ENCODE assay signal across 8 cellular contexts in the genomic region with DNA sequence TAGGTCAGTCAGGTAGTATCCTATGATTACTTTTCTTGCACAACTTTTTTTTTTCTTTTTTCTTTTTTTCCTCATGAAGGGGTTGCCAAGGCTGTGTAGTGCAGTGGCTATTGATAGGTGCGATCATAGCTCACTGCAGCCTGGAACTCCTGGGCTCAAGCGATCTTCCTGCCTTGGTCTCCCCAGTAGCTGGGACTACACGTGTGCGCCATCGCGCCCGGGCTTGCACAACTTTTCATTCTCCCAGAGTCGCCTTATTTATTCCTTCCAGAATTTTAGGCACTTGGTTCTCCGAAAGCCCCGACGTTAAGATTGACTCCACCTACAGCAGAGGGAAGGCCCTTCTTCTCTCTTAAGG. TPM values are rescaled to one million over a fixed set of nuclear protein-coding genes. Genes with fewer than 3 reads are reported as not detected.
DNase-seq lines count a peak whose midpoint lies in the region; ATAC-seq, FAIRE-seq and TF ChIP-seq lines count a peak whose summit lies in the region.

No MANE protein-coding gene starts in this region.

- H3K4me3 ChIP-seq in PC-3 (ENCODE audit: low read length) (peak overlapping the region; percentile 84), endothelial cell of umbilical vein (replicated peaks in 1 of 3; ENCODE audit: insufficient read depth in 1 of 3, low read depth in 1 of 3, low read length in 3 of 3) (peak overlapping the region in 2 of 3 experiments; percentile 75 to 82), neuron (ENCODE audit: low read length) (peak overlapping the region; percentile 75)

- intact Hi-C loops in PC-3 (cut with micrococcal nuclease) (loop anchor here (10.0 kb wide), 1 partner anchor 118 kb away; a partner anchor contains a TSS), endothelial cell of umbilical vein (cut with micrococcal nuclease) (loop anchor here (2.0 to 10.0 kb wide), 4 partner anchors 38 to 208 kb away; a partner anchor contains a TSS)

- H3K4me2 ChIP-seq in PC-3 (ENCODE audit: low read length) (peak overlapping the region; percentile 86), endothelial cell of umbilical vein (ENCODE audit: insufficient read depth, low read length) (peak overlapping the region; percentile 74)

- no peaks in the 10 kb centered on the region for H3F3A ChIP-seq in PC-3 (ENCODE audit: low read length, unreplicated experiment)

- H4K20me1 ChIP-seq in PC-3 (ENCODE audit: low read length) = no peaks in the 10 kb centered on the region
- no peaks in the 10 kb centered on the region for H4K20me1 ChIP-seq in endothelial cell of umbilical vein (replicated peaks; ENCODE audit: control insufficient read depth, extremely low read depth, insufficient read depth, low read length)

- H3K36me3 ChIP-seq in PC-3 (ENCODE audit: low read depth, low read length) = peaks cover 28% of the 10 kb centered on the region
- H3K36me3 ChIP-seq in endothelial cell of umbilical vein (ENCODE audit: control insufficient read depth in 2 of 2, extremely low read depth in 1 of 2, insufficient read depth in 2 of 2, low read length in 2 of 2) = no peaks in the 10 kb centered on the region
- peaks cover 17% of the 10 kb centered on the region for H3K36me3 ChIP-seq in neuron (ENCODE audit: insufficient read depth, low read length)

- TF ChIP-seq CTCF in C4-2B (conservative IDR thresholded peaks at IDR 0.05) = no peak
- no peak for TF ChIP-seq CTCF in PC-3 (conservative IDR thresholded peaks at IDR 0.05; ENCODE audit: low read depth, low read length)
- no peak for TF ChIP-seq CTCF in endothelial cell of umbilical vein (IDR thresholded peaks at IDR 0.05; ENCODE audit: extremely low read depth in 1 of 2, insufficient read depth in 1 of 2, low read depth in 1 of 2, low read length in 2 of 2)

- H3K9me2 ChIP-seq in PC-3 (replicated peaks; ENCODE audit: low read length) = no peaks in the 10 kb centered on the region

- peaks cover 13% of the 10 kb centered on the region for H3K79me2 ChIP-seq in PC-3 (ENCODE audit: low read length)
- peaks cover 3% of the 10 kb centered on the region for H3K79me2 ChIP-seq in endothelial cell of umbilical vein (ENCODE audit: control insufficient read depth, insufficient read depth, low read length)

- ATAC-seq in PC-3 (no peak), GM19395 (IDR thresholded peaks at IDR 0.05; ENCODE audit: unreplicated experiment) (no peak)

- no peaks in the 10 kb centered on the region for H3K9me1 ChIP-seq in endothelial cell of umbilical vein (replicated peaks; ENCODE audit: control insufficient read depth, extremely low read depth, insufficient read depth, low read length)

- dilution Hi-C loops in endothelial cell of umbilical vein (cut with MboI; ENCODE audit: extremely low pct_ligation_motif_present, low sequenced_read_pairs) = no loop called here

- BruUV-seq in PC-3 (replicated peaks; lab: Mats Ljungman, UMichigan) = TSS peak; percentile 44
- BruUV-seq in endothelial cell of umbilical vein (replicated peaks; lab: Mats Ljungman, UMichigan) = no TSS peak

- H3K9me3 ChIP-seq in PC-3 (ENCODE audit: low read length) = peaks cover 55% of the 10 kb centered on the region
- H3K9me3 ChIP-seq in endothelial cell of umbilical vein (replicated peaks; ENCODE audit: control insufficient read depth, insufficient read depth, low read length) = peaks cover 6% of the 10 kb centered on the region
- H3K9me3 ChIP-seq in neuron (ENCODE audit: low read length) = peaks cover 20% of the 10 kb centered on the region

- FAIRE-seq in endothelial cell of umbilical vein (lab: Jason Lieb, UNC) = no peak

- CTCF ChIA-PET in PC-3 (lab: Charles Lee) = no interaction called here
- CTCF ChIA-PET in endothelial cell of umbilical vein (lab: Charles Lee) = no interaction called here

- H3K27ac ChIP-seq in C4-2B (peak overlapping the region; percentile 80), PC-3 (ENCODE audit: low read length) (no peak overlapping the region), endothelial cell of umbilical vein (ENCODE audit: insufficient read depth, low read depth, low read length) (no peak overlapping the region)

- POLR2A ChIA-PET in PC-3 (lab: Charles Lee; ENCODE audit: unreplicated experiment) = no interaction called here
- POLR2A ChIA-PET in endothelial cell of umbilical vein (lab: Charles Lee) = no interaction called here

- H3K4me1 ChIP-seq in PC-3 (ENCODE audit: insufficient read depth, low read length) (peaks cover 6% of the 10 kb centered on the region; the same call in 1 of the 2 replicates), endothelial cell of umbilical vein (ENCODE audit: control insufficient read depth, extremely low read depth, insufficient read depth, low read length) (peaks cover 8% of the 10 kb centered on the region), neuron (ENCODE audit: insufficient read depth, low read length) (peaks cover 4% of the 10 kb centered on the region)

- TF ChIP-seq POLR2A in endothelial cell of umbilical vein (IDR thresholded peaks at IDR 0.05; ENCODE audit: low read depth, low read length) = no peak

- H2AFZ ChIP-seq in PC-3 (ENCODE audit: low read length) = peak overlapping the region; percentile 99
- H2AFZ ChIP-seq in endothelial cell of umbilical vein (ENCODE audit: low read depth, low read length) = peak overlapping the region; percentile 93
- peak overlapping the region; percentile 84 for H2AFZ ChIP-seq in neuron (ENCODE audit: low read depth, low read length)

- H3K27me3 ChIP-seq in PC-3 (ENCODE audit: low read length) (no peaks in the 10 kb centered on the region), endothelial cell of umbilical vein (ENCODE audit: control insufficient read depth in 2 of 2, insufficient read depth in 2 of 2, low read length in 2 of 2) (no peaks in the 10 kb centered on the region), neuron (ENCODE audit: insufficient read depth, low read length) (no peaks in the 10 kb centered on the region)

- no peak overlapping the region for H3K9ac ChIP-seq in PC-3 (ENCODE audit: low read length)
- no peak overlapping the region for H3K9ac ChIP-seq in endothelial cell of umbilical vein (replicated peaks; ENCODE audit: extremely low read depth, insufficient read depth, low read length)

- DNase-seq in PC-3 (no peak), endothelial cell of umbilical vein (ENCODE audit: low read depth, low spot score) (no peak), DMS153 (lab: John Stamatoyannopoulos, UW) (no peak), amniotic stem cell (lab: John Stamatoyannopoulos, UW) (no peak), dermis blood vessel endothelial cell (no peak)

TF ChIP-seq in endothelial cell of umbilical vein, 7 proteins besides CTCF, POLR2A, EP300 and RAD21:
- TF ChIP-seq EZH2 (IDR thresholded peaks at IDR 0.05; ENCODE audit: borderline replicate concordance, low read depth, low read length, severe bottlenecking) (no peak), POLR2AphosphoS5 (IDR thresholded peaks at IDR 0.05; ENCODE audit: insufficient read depth, low read depth, low read length) (no peak), JUN (IDR thresholded peaks at IDR 0.05; ENCODE audit: borderline replicate concordance, insufficient read depth, insufficient read length, low read depth) (no peak), MYC (IDR thresholded peaks at IDR 0.05; ENCODE audit: low read depth, low read length) (no peak), FOS (IDR thresholded peaks at IDR 0.05; ENCODE audit: borderline replicate concordance, insufficient read depth, low read length) (no peak), GATA2 (IDR thresholded peaks at IDR 0.05; ENCODE audit: insufficient read depth, insufficient read length, low read depth, low read length) (no peak)
- TF ChIP-seq, protein P1, sequence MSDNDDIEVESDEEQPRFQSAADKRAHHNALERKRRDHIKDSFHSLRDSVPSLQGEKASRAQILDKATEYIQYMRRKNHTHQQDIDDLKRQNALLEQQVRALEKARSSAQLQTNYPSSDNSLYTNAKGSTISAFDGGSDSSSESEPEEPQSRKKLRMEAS (IDR thresholded peaks at IDR 0.05; ENCODE audit: insufficient read depth, insufficient read length) = no peak
TF ChIP-seq in endothelial cell of umbilical vein: peak in this region for 0.

RNA-seq across cellular contexts. Expression of a gene that starts 0.9 kb away (rescaled TPM):
- total RNA-seq in PC-3 (2014; rRNA removed) (3.1 and 4.3 TPM in 2 replicates), endothelial cell of umbilical vein (4.4 and 6.5 TPM in 2 replicates), dermis blood vessel endothelial cell (7.7 and 8.5 TPM in 2 replicates)
- 1.7 and 2.1 TPM in 2 replicates for polyA plus RNA-seq in endothelial cell of umbilical vein
- 4.1 and 4.5 TPM in 2 replicates for polyA plus RNA-seq in endothelial cell of umbilical vein (2011; cell fraction: cytosol; rRNA removed)
- polyA plus RNA-seq in endothelial cell of umbilical vein (2011; cell fraction: nucleus; rRNA removed) = 3.7 and 3.8 TPM in 2 replicates
- 3.0 and 3.6 TPM in 2 replicates for polyA plus RNA-seq in endothelial cell of umbilical vein (2012)
- 6.6 and 7.8 TPM in 2 replicates for polyA minus RNA-seq in endothelial cell of umbilical vein
- polyA minus RNA-seq in endothelial cell of umbilical vein (2011; cell fraction: cytosol; rRNA and poly(A)+ RNA removed) = 3.7 TPM
- 2.4 and 4.0 TPM in 2 replicates for polyA minus RNA-seq in endothelial cell of umbilical vein (2011; cell fraction: nucleus; rRNA and poly(A)+ RNA removed)

RNA-seq across cellular contexts. Expression of a gene that starts 21.6 kb away (rescaled TPM):
- total RNA-seq in PC-3 (2014; rRNA removed) = 4.7 and 9.7 TPM in 2 replicates
- total RNA-seq in endothelial cell of umbilical vein = 8.6 and 9.0 TPM in 2 replicates
- polyA plus RNA-seq in endothelial cell of umbilical vein = 2.0 and 2.1 TPM in 2 replicates
- polyA plus RNA-seq in endothelial cell of umbilical vein (2011; cell fraction: cytosol; rRNA removed) = 2.1 TPM in 2 replicates
- 3.1 and 5.0 TPM in 2 replicates for polyA plus RNA-seq in endothelial cell of umbilical vein (2011; cell fraction: nucleus; rRNA removed)
- polyA plus RNA-seq in endothelial cell of umbilical vein (2012) = 3.7 and 5.8 TPM in 2 replicates
- polyA minus RNA-seq in endothelial cell of umbilical vein = 6.0 and 6.3 TPM in 2 replicates
- polyA minus RNA-seq in endothelial cell of umbilical vein (2011; cell fraction: cytosol; rRNA and poly(A)+ RNA removed) = not detected
- 5.4 and 10.0 TPM in 2 replicates for polyA minus RNA-seq in endothelial cell of umbilical vein (2011; cell fraction: nucleus; rRNA and poly(A)+ RNA removed)
- 6.5 and 9.2 TPM in 2 replicates for total RNA-seq in dermis blood vessel endothelial cell

RNA-seq across cellular contexts. Expression of a gene that starts 38.7 kb away (rescaled TPM):
- 6.2 and 7.2 TPM in 2 replicates for total RNA-seq in PC-3 (2014; rRNA removed)
- total RNA-seq in endothelial cell of umbilical vein = 3.2 and 4.0 TPM in 2 replicates
- 3.1 and 4.7 TPM in 2 replicates for polyA plus RNA-seq in endothelial cell of umbilical vein
- 1.9 and 3.3 TPM in 2 replicates for polyA plus RNA-seq in endothelial cell of umbilical vein (2011; cell fraction: cytosol; rRNA removed)
- polyA plus RNA-seq in endothelial cell of umbilical vein (2011; cell fraction: nucleus; rRNA removed) = 26.9 and 34.3 TPM in 2 replicates
- polyA plus RNA-seq in endothelial cell of umbilical vein (2012) = 2.1 and 3.3 TPM in 2 replicates
- 6.7 and 11.7 TPM in 2 replicates for polyA minus RNA-seq in endothelial cell of umbilical vein
- not detected for polyA minus RNA-seq in endothelial cell of umbilical vein (2011; cell fraction: cytosol; rRNA and poly(A)+ RNA removed)
- 6.0 and 9.3 TPM in 2 replicates for polyA minus RNA-seq in endothelial cell of umbilical vein (2011; cell fraction: nucleus; rRNA and poly(A)+ RNA removed)
- 3.0 and 4.4 TPM in 2 replicates for total RNA-seq in dermis blood vessel endothelial cell
